22 cellular contexts compared by ENCODE assay signal in genomic region chr1:236150972-236151371, GRCh38.
"Had no signal": no experiment of that assay in that cellular context is flagged by ENCODE, and none has a peak within 500 bp of the region (broad histone marks: within the 10 kb centered on the region; RNA-seq: fewer than 3 reads in every experiment).

No MANE protein-coding gene starts in this region.

- H3K36me3 ChIP-seq: sigmoid colon had no signal

- H3K9me3 Mint-ChIP-seq: activated CD4-positive, alpha-beta memory T cell treated with anti-CD3 and anti-CD28 coated beads for 36 hours; activated naive CD8-positive, alpha-beta T cell treated with anti-CD3 and anti-CD28 coated beads, Interleukin-2, amount 10 ng/mL, durations not matched to agents 7 days and 5 days; endodermal cell; memory B cell; natural killer cell treated with Interleukin-12 subunit alpha and Interleukin-12 subunit beta and Interleukin-15 and Interleukin-18, amount 100 ng/mL, for 72 hours; T-helper 1 cell treated with Interleukin-12 subunit alpha and Interleukin-12 subunit beta and Interleukin-4 antibody, amounts not matched to agents 30 μg/mL and 1 μg/mL, for 36 hours; type B pancreatic cell had no signal

- H3K27me3 Mint-ChIP-seq: activated CD4-positive, alpha-beta memory T cell treated with anti-CD3 and anti-CD28 coated beads for 36 hours; activated naive CD8-positive, alpha-beta T cell treated with anti-CD3 and anti-CD28 coated beads, Interleukin-2, amount 10 ng/mL, durations not matched to agents 7 days and 5 days; natural killer cell treated with Interleukin-12 subunit alpha and Interleukin-12 subunit beta and Interleukin-15 and Interleukin-18, amount 100 ng/mL, for 72 hours; type B pancreatic cell had no signal

- H3K9me3 ChIP-seq: sigmoid colon had no signal

- ATAC-seq: natural killer cell treated with Interleukin-12 subunit alpha and Interleukin-12 subunit beta and Interleukin-15 and Interleukin-18, amount 100 ng/mL, for 72 hours; stimulated activated memory B cell treated with anti-CD40 and anti-IgM and Interleukin-4, amounts not matched to agents 10 μg/mL and 1 μg/mL and 100 μg/mL, for 72 hours had no signal

- H3K4me3 ChIP-seq: sigmoid colon, smooth muscle cell had no signal

- H3K36me3 Mint-ChIP-seq: activated CD4-positive, alpha-beta memory T cell treated with anti-CD3 and anti-CD28 coated beads for 36 hours; activated naive CD8-positive, alpha-beta T cell treated with anti-CD3 and anti-CD28 coated beads, Interleukin-2, amount 10 ng/mL, durations not matched to agents 7 days and 5 days; natural killer cell treated with Interleukin-12 subunit alpha and Interleukin-12 subunit beta and Interleukin-15 and Interleukin-18, amount 100 ng/mL, for 72 hours had no signal

- H3K4me2 ChIP-seq: smooth muscle cell had no signal

- H3K27ac Mint-ChIP-seq: activated CD4-positive, alpha-beta memory T cell treated with anti-CD3 and anti-CD28 coated beads for 36 hours; activated naive CD8-positive, alpha-beta T cell treated with anti-CD3 and anti-CD28 coated beads, Interleukin-2, amount 10 ng/mL, durations not matched to agents 7 days and 5 days; endodermal cell; memory B cell; stimulated activated memory B cell treated with anti-CD40 and anti-IgM and Interleukin-4, amounts not matched to agents 10 μg/mL and 1 μg/mL and 100 μg/mL, for 72 hours; T-helper 1 cell treated with Interleukin-12 subunit alpha and Interleukin-12 subunit beta and Interleukin-4 antibody, amounts not matched to agents 30 μg/mL and 1 μg/mL, for 36 hours had no signal

- H3K27me3 ChIP-seq: sigmoid colon had no signal

- H3K4me3 Mint-ChIP-seq: activated CD4-positive, alpha-beta memory T cell treated with anti-CD3 and anti-CD28 coated beads for 36 hours; activated naive CD8-positive, alpha-beta T cell treated with anti-CD3 and anti-CD28 coated beads, Interleukin-2, amount 10 ng/mL, durations not matched to agents 7 days and 5 days; endodermal cell; memory B cell; natural killer cell treated with Interleukin-12 subunit alpha and Interleukin-12 subunit beta and Interleukin-15 and Interleukin-18, amount 100 ng/mL, for 72 hours; stimulated activated memory B cell treated with anti-CD40 and anti-IgM and Interleukin-4, amounts not matched to agents 10 μg/mL and 1 μg/mL and 100 μg/mL, for 72 hours; T-helper 1 cell treated with Interleukin-12 subunit alpha and Interleukin-12 subunit beta and Interleukin-4 antibody, amounts not matched to agents 30 μg/mL and 1 μg/mL, for 36 hours; type B pancreatic cell had no signal

- DNase-seq: activated CD4-positive, alpha-beta memory T cell treated with anti-CD3 and anti-CD28 coated beads for 36 hours; activated CD4-positive, alpha-beta T cell treated with anti-CD3 and anti-CD28 coated beads for 48 hours; activated naive CD4-positive, alpha-beta T cell treated with Interleukin-2 at 50 U/mL for 16 hours; activated naive CD8-positive, alpha-beta T cell treated with anti-CD3 and anti-CD28 coated beads, Interleukin-2, amount 10 ng/mL, durations not matched to agents 7 days and 5 days; activated T-cell treated with anti-CD3 and anti-CD28 coated beads, Interleukin-2, amount 50 U/mL, for 48 hours; amniotic stem cell; cerebellar nuclear complex; cortex of kidney; endodermal cell; hippocampal formation; kidney glomerular epithelial cell; nucleus accumbens; posterior cingulate gyrus; sigmoid colon; stimulated activated CD4-positive, alpha-beta T cell treated with anti-CD3 and anti-CD28 coated beads, Interleukin-15, amount 100 ng/mL, for 24 hours; T1000 had no signal
